8 cellular contexts compared by ENCODE assay signal in genomic region chr17:75632863-75633483, GRCh38. TPM values are rescaled to one million over a fixed set of nuclear protein-coding genes. Genes with fewer than 3 reads are reported as not detected.
DNase-seq lines count a peak whose midpoint lies in the region; ATAC-seq and TF ChIP-seq lines count a peak whose summit lies in the region.

TSS of gene SMIM5 (plus strand) at chr17:75633434. CDS start at chr17:75640202, 6,768 bp downstream.

- H3K23ac ChIP-seq in trophoblast cell (ENCODE audit: low read length) = no peak within 1 kb of the TSS

- H3K4ac ChIP-seq in trophoblast cell (ENCODE audit: low read depth, low read length) = peak within 1 kb of the TSS; percentile 9

- H3K27me3 ChIP-seq in trophoblast cell (ENCODE audit: insufficient read depth, low read length) (no peaks in the 10 kb centered on the region), thyroid gland (no peaks in the 10 kb centered on the region)

- no peak for TF ChIP-seq POLR2A in thyroid gland (IDR thresholded peaks at IDR 0.05)

- peaks cover 4% of the 10 kb centered on the region for H3K79me1 ChIP-seq in trophoblast cell (ENCODE audit: low read length)

- peaks cover 3% of the 10 kb centered on the region for H3K9me3 ChIP-seq in trophoblast cell (ENCODE audit: insufficient read depth, low read depth, low read length)
- no peaks in the 10 kb centered on the region for H3K9me3 ChIP-seq in thyroid gland

- H3K4me1 Mint-ChIP-seq in T-cell = peaks cover 8 to 12% (median 9%) of the 10 kb centered on the region in 3 donors

- H4K12ac ChIP-seq in trophoblast cell (ENCODE audit: low read depth, low read length) = no peak within 1 kb of the TSS

- no peaks in the 10 kb centered on the region for H3K36me3 Mint-ChIP-seq in T-cell

- H3K27me3 Mint-ChIP-seq in T-cell = no peaks in the 10 kb centered on the region

- H2BK5ac ChIP-seq in trophoblast cell (ENCODE audit: low read depth, low read length, poor library complexity) = no peak within 1 kb of the TSS

- H3K27ac ChIP-seq in trophoblast cell (ENCODE audit: low read depth, low read length) (peak within 1 kb of the TSS; percentile 41), thyroid gland (peak within 1 kb of the TSS; percentile 90 to 97 (median 93))

- peak within 1 kb of the TSS; percentile 47 for H3K4me2 ChIP-seq in trophoblast cell (ENCODE audit: low read length)

- peak within 1 kb of the TSS; percentile 21 for H3K18ac ChIP-seq in trophoblast cell (ENCODE audit: low read length)

- CTCF ChIA-PET in T-cell (lab: Charles Lee) = interaction anchor here (0.6 to 3.4 kb wide), 15 partner anchors 13 to 744 kb away, joined by 3 to 49 read pairs (median 4); partner anchors contain the start of gene TSEN54 (in 1 of the 2)

- peak within 1 kb of the TSS; percentile 24 for H2AFZ ChIP-seq in trophoblast cell (ENCODE audit: insufficient read depth, low read length, poor library complexity)

- POLR2A ChIA-PET in T-cell (lab: Charles Lee) = interaction anchor here in 1 of 2 donors (0.6 to 0.9 kb wide), 2 partner anchors 41 to 182 kb away, joined by 3 to 7 read pairs; no protein-coding TSS in a partner anchor

- no peak within 1 kb of the TSS for H3K9ac ChIP-seq in trophoblast cell (ENCODE audit: low read length)

- H3K4me3 ChIP-seq in trophoblast cell (ENCODE audit: low read depth, low read length) (no peak within 1 kb of the TSS), thyroid gland (replicated peaks in 1 of 3) (no peak within 1 kb of the TSS)

- H3K79me2 ChIP-seq in trophoblast cell (ENCODE audit: control insufficient read depth, insufficient read depth, low read length, poor library complexity) = no peaks in the 10 kb centered on the region

- DNase-seq in LHCN-M2 (ENCODE audit: low read depth) (peak; percentile 94), T-cell (peak; percentile 57 to 84 (median 76)), amniotic epithelial cell (ENCODE audit: low read depth) (peak; percentile 84), cardiac septum (ENCODE audit: low spot score) (peak; percentile 94), trophoblast cell (peak; percentile 96 to 97), thyroid gland (peak; percentile 87 to 88)

- no peak within 1 kb of the TSS for H3K27ac Mint-ChIP-seq in T-cell

- peak within 1 kb of the TSS; percentile 17 for H4K8ac ChIP-seq in trophoblast cell (ENCODE audit: low read depth, low read length)

- peak within 1 kb of the TSS; percentile 41 for H3K14ac ChIP-seq in trophoblast cell (ENCODE audit: low read length)

- H2BK12ac ChIP-seq in trophoblast cell (ENCODE audit: low read length) = peak within 1 kb of the TSS; percentile 38

- WGBS in trophoblast cell (ENCODE audit: extremely low coverage, insufficient coverage, insufficient read length) = no CpG with 5 or more reads among the region's 19 CpGs
- WGBS in thyroid gland, 2 donors = 10 to 25% methylated on average over 4 to 16 of the region's 19 CpGs

- H3K36me3 ChIP-seq in trophoblast cell (ENCODE audit: control insufficient read depth in 1 of 2, insufficient read depth in 2 of 2, low read length in 2 of 2) (peaks cover 12% of the 10 kb centered on the region in 2 experiments), thyroid gland (peaks cover 8 to 12% of the 10 kb centered on the region in 2 donors)

- peak; percentile 97 for TF ChIP-seq CTCF in GM12872 (IDR thresholded peaks at IDR 0.05; ENCODE audit: insufficient read depth, low read depth, low read length)
- peak; percentile 81 to 97 (median 88) for TF ChIP-seq CTCF in thyroid gland (IDR thresholded peaks at IDR 0.05)

- H3K9me3 Mint-ChIP-seq in T-cell = no peaks in the 10 kb centered on the region

- ATAC-seq in T-cell (replicated peaks in 1 of 4) (peak; percentile 77 to 84 (median 79)), HG03457 (IDR thresholded peaks at IDR 0.05; ENCODE audit: unreplicated experiment) (no peak)

- H3K4me1 ChIP-seq in trophoblast cell (ENCODE audit: control insufficient read depth in 1 of 2, insufficient read depth in 2 of 2, low read length in 2 of 2) (peaks cover 11 to 13% of the 10 kb centered on the region in 2 experiments), thyroid gland (peaks cover 31 to 55% of the 10 kb centered on the region in 2 donors)

- intact Hi-C loops in cardiac septum (cut with DNase I) = loop anchor here (1.0 to 2.0 kb wide), 2 partner anchors 20 to 115 kb away; no protein-coding TSS in a partner anchor
- intact Hi-C loops in thyroid gland (cut with DNase I) = loop anchor here (2.0 to 5.0 kb wide), 2 partner anchors 20 to 119 kb away; no protein-coding TSS in a partner anchor

- H2AK5ac ChIP-seq in trophoblast cell (ENCODE audit: low read length) = peak within 1 kb of the TSS; percentile 14

- H2BK120ac ChIP-seq in trophoblast cell (ENCODE audit: insufficient read depth, low read length, poor library complexity) = peak within 1 kb of the TSS; percentile 9

- H3K4me3 Mint-ChIP-seq in T-cell = no peak within 1 kb of the TSS

- H4K91ac ChIP-seq in trophoblast cell (ENCODE audit: low read depth, low read length) = peak within 1 kb of the TSS; percentile 60

RNA-seq across cellular contexts. Expression of gene SMIM5, which starts in this region (rescaled TPM):
- total RNA-seq in LHCN-M2 (2014; rRNA removed) (0.17 and 0.90 TPM in 2 replicates), T-cell (1 to 10 TPM in 2 of 5 donors, under 1 TPM in 3; 0.35 to 2.2 (median 0.82) TPM), cardiac septum (1.7 TPM), thyroid gland (10 to 100 TPM in 2 of 4 donors, 1 to 10 TPM in 2; 2.3 to 13.6 (median 7.9) TPM)
- polyA plus RNA-seq in LHCN-M2 (2012) = 0.26 TPM
- 0.37 and 0.38 TPM in 2 replicates for polyA plus RNA-seq in trophoblast cell (2013)

Comparison
In these comparisons a context has a peak if more than half of its experiments do, and no peak if none do; other contexts are left out.
1. Peak in DNase-seq in LHCN-M2; RNA of the gene not detected or under 1 TPM.